17 cellular contexts compared by ENCODE assay signal in genomic region chr20:13149371-13149770, GRCh38.
DNase-seq lines count a peak whose midpoint lies in the region; ATAC-seq and TF ChIP-seq lines count a peak whose summit lies in the region.
"Had no signal": no experiment of that assay in that cellular context is flagged by ENCODE, and none has a peak within 500 bp of the region (broad histone marks: within the 10 kb centered on the region; RNA-seq: fewer than 3 reads in every experiment).

No MANE protein-coding gene starts in this region.

- peaks cover 10% of the 10 kb centered on the region for H3K27me3 Mint-ChIP-seq in activated naive CD8-positive, alpha-beta T cell treated with anti-CD3 and anti-CD28 coated beads, Interleukin-2, amount 50 U/mL, for 24 hours
- H3K27me3 Mint-ChIP-seq in activated naive CD8-positive, alpha-beta T cell treated with anti-CD3 and anti-CD28 coated beads for 36 hours: peaks cover 5% of the 10 kb centered on the region

- TF ChIP-seq CTCF in body of pancreas (IDR thresholded peaks at IDR 0.05): no peak
- TF ChIP-seq CTCF in GM10248 (IDR thresholded peaks at IDR 0.05; ENCODE audit: control extremely low read depth, extremely low read depth, low read depth, missing control alignments): no peak

- peak; percentile 52 for ATAC-seq in activated naive CD8-positive, alpha-beta T cell treated with anti-CD3 and anti-CD28 coated beads, Interleukin-2, amount 50 U/mL, for 24 hours
- no peak for ATAC-seq in body of pancreas
- no peak for ATAC-seq in GM18858 (IDR thresholded peaks at IDR 0.05; ENCODE audit: unreplicated experiment)
- ATAC-seq: HCT116 had no signal

- intact Hi-C loops in body of pancreas (cut with DNase I): no loop called here

- 85 to 95% methylated on average over 3 of the region's 3 CpGs for WGBS in body of pancreas, 2 donors

- DNase-seq in activated naive CD8-positive, alpha-beta T cell treated with anti-CD3 and anti-CD28 coated beads, Interleukin-2, amount 50 U/mL, for 24 hours: no peak
- DNase-seq in activated naive CD8-positive, alpha-beta T cell treated with anti-CD3 and anti-CD28 coated beads for 36 hours: no peak
- DNase-seq in T1000 (lab: John Stamatoyannopoulos, UW) (peak; percentile 26), fibroblast of peridontal ligament (ENCODE audit: extremely low read depth) (peak; percentile 67), body of pancreas (no peak), germinal center (ENCODE audit: low spot score) (no peak), GM10248 (ENCODE audit: extremely low spot score) (no peak)
- DNase-seq: 8988T; CD8-positive, alpha-beta memory T cell; NCI-H1105 treated with DMSO at 0.1 percent for 48 hours; NCI-H1694; NCI-H2081 treated with DMSO at 0.1 percent for 48 hours; NK-92 treated with Interleukin-12 subunit alpha and Interleukin-12 subunit beta, amount 100 ng/mL, for 24 hours; Right ventricle myocardium superior had no signal

- CTCF ChIA-PET in GM10248 (lab: Yijun Ruan, JAX): no interaction called here

- no peaks in the 10 kb centered on the region for H3K9me3 Mint-ChIP-seq in activated naive CD8-positive, alpha-beta T cell treated with anti-CD3 and anti-CD28 coated beads, Interleukin-2, amount 50 U/mL, for 24 hours
- no peaks in the 10 kb centered on the region for H3K9me3 Mint-ChIP-seq in activated naive CD8-positive, alpha-beta T cell treated with anti-CD3 and anti-CD28 coated beads for 36 hours
- H3K9me3 Mint-ChIP-seq: CD8-positive, alpha-beta memory T cell had no signal

- no peaks in the 10 kb centered on the region for H3K4me1 ChIP-seq in body of pancreas
- H3K4me1 ChIP-seq: BLaER1 treated with 17β-estradiol and CSF1 and Interleukin-3, amounts not matched to agents 10 nM and 100 nM had no signal

- no peak overlapping the region for H3K4me3 Mint-ChIP-seq in activated naive CD8-positive, alpha-beta T cell treated with anti-CD3 and anti-CD28 coated beads, Interleukin-2, amount 50 U/mL, for 24 hours
- H3K4me3 Mint-ChIP-seq in activated naive CD8-positive, alpha-beta T cell treated with anti-CD3 and anti-CD28 coated beads for 36 hours: no peak overlapping the region
- H3K4me3 Mint-ChIP-seq: CD8-positive, alpha-beta memory T cell had no signal

- no peak overlapping the region for H3K27ac ChIP-seq in body of pancreas
- H3K27ac ChIP-seq: BLaER1 treated with 17β-estradiol and CSF1 and Interleukin-3, amounts not matched to agents 10 nM and 100 nM had no signal

- H3K27ac Mint-ChIP-seq in activated naive CD8-positive, alpha-beta T cell treated with anti-CD3 and anti-CD28 coated beads, Interleukin-2, amount 50 U/mL, for 24 hours: no peak overlapping the region
- no peak overlapping the region for H3K27ac Mint-ChIP-seq in activated naive CD8-positive, alpha-beta T cell treated with anti-CD3 and anti-CD28 coated beads for 36 hours
- H3K27ac Mint-ChIP-seq: CD8-positive, alpha-beta memory T cell had no signal

- H3K36me3 Mint-ChIP-seq in activated naive CD8-positive, alpha-beta T cell treated with anti-CD3 and anti-CD28 coated beads, Interleukin-2, amount 50 U/mL, for 24 hours (ENCODE audit: low read depth): no peaks in the 10 kb centered on the region
- no peaks in the 10 kb centered on the region for H3K36me3 Mint-ChIP-seq in activated naive CD8-positive, alpha-beta T cell treated with anti-CD3 and anti-CD28 coated beads for 36 hours
- H3K36me3 Mint-ChIP-seq: CD8-positive, alpha-beta memory T cell had no signal

- no peak overlapping the region for H3K4me3 ChIP-seq in body of pancreas
- H3K4me3 ChIP-seq: BLaER1 treated with 17β-estradiol and CSF1 and Interleukin-3, amounts not matched to agents 10 nM and 100 nM had no signal

- H3K9me3 ChIP-seq in body of pancreas: no peaks in the 10 kb centered on the region
- H3K9me3 ChIP-seq: BLaER1 treated with 17β-estradiol and CSF1 and Interleukin-3, amounts not matched to agents 10 nM and 100 nM had no signal

- no peaks in the 10 kb centered on the region for H3K36me3 ChIP-seq in body of pancreas (replicated peaks in 1 of 2; ENCODE audit: insufficient read depth in 1 of 2, low read depth in 2 of 2)
- H3K36me3 ChIP-seq: BLaER1 treated with 17β-estradiol and CSF1 and Interleukin-3, amounts not matched to agents 10 nM and 100 nM had no signal

- peaks cover 5% of the 10 kb centered on the region for H3K4me1 Mint-ChIP-seq in activated naive CD8-positive, alpha-beta T cell treated with anti-CD3 and anti-CD28 coated beads, Interleukin-2, amount 50 U/mL, for 24 hours
- H3K4me1 Mint-ChIP-seq in activated naive CD8-positive, alpha-beta T cell treated with anti-CD3 and anti-CD28 coated beads for 36 hours: no peaks in the 10 kb centered on the region
- H3K4me1 Mint-ChIP-seq: CD8-positive, alpha-beta memory T cell had no signal

- H3K27me3 ChIP-seq in body of pancreas: no peaks in the 10 kb centered on the region
- H3K27me3 ChIP-seq: BLaER1 treated with 17β-estradiol and CSF1 and Interleukin-3, amounts not matched to agents 10 nM and 100 nM had no signal

- TF ChIP-seq POLR2A in body of pancreas (IDR thresholded peaks at IDR 0.05): no peak

- POLR2A ChIA-PET in GM10248 (lab: Yijun Ruan, JAX): no interaction called here

Comparison
In these comparisons a context has a peak if more than half of its experiments do, and no peak if none do; other contexts are left out.
1. DNase-seq: peak in T1000 (single experiment) and fibroblast of peridontal ligament (single experiment); none in activated naive CD8-positive, alpha-beta T cell treated with anti-CD3 and anti-CD28 coated beads, Interleukin-2, amount 50 U/mL, for 24 hours (single experiment), activated naive CD8-positive, alpha-beta T cell treated with anti-CD3 and anti-CD28 coated beads for 36 hours (single experiment), body of pancreas (0 of 4), germinal center (single experiment) and GM10248 (single experiment).